Comparison of ENCODE assay signal across 10 cellular contexts in genomic region chr9:21996438-21996837, GRCh38. TPM values are rescaled to one million over a fixed set of nuclear protein-coding genes. Genes with fewer than 3 reads are reported as not detected.
DNase-seq lines count a peak whose midpoint lies in the region; ATAC-seq and TF ChIP-seq lines count a peak whose summit lies in the region.
"Had no signal": no experiment of that assay in that cellular context is flagged by ENCODE, and none has a peak within 500 bp of the region (broad histone marks: within the 10 kb centered on the region; RNA-seq: fewer than 3 reads in every experiment).

No MANE protein-coding gene starts in this region.

- H3K27me3 Mint-ChIP-seq in activated naive CD4-positive, alpha-beta T cell treated with anti-CD3 and anti-CD28 coated beads, Interleukin-2, amount 10 ng/mL, durations not matched to agents 7 days and 5 days: peaks cover 56% of the 10 kb centered on the region
- H3K27me3 Mint-ChIP-seq in central memory CD8-positive, alpha-beta T cell: peaks cover 12% of the 10 kb centered on the region

- ATAC-seq in activated naive CD4-positive, alpha-beta T cell treated with anti-CD3 and anti-CD28 coated beads, Interleukin-2, amount 50 U/mL, for 72 hours: no peak
- no peak for ATAC-seq in central memory CD8-positive, alpha-beta T cell (replicated peaks; ENCODE audit: extremely low read depth, poor library complexity, severe bottlenecking)
- ATAC-seq in stimulated activated effector memory CD8-positive, alpha-beta T cell treated with anti-CD3 and anti-CD28 coated beads, Interleukin-12 subunit alpha, Interleukin-12 subunit beta, amount 100 ng/mL, for 72 hours: no peak
- ATAC-seq in GM18907 (IDR thresholded peaks at IDR 0.05; ENCODE audit: unreplicated experiment) (no peak), heart left ventricle (no peak)
- ATAC-seq: K562 had no signal

- no peak for TF ChIP-seq CTCF in heart left ventricle (IDR thresholded peaks at IDR 0.05)

- no peaks in the 10 kb centered on the region for H3K9me3 Mint-ChIP-seq in activated naive CD4-positive, alpha-beta T cell treated with anti-CD3 and anti-CD28 coated beads, Interleukin-2, amount 10 ng/mL, durations not matched to agents 7 days and 5 days
- H3K9me3 Mint-ChIP-seq in activated naive CD4-positive, alpha-beta T cell treated with anti-CD3 and anti-CD28 coated beads, Interleukin-2, amount 50 U/mL, for 72 hours: no peaks in the 10 kb centered on the region
- H3K9me3 Mint-ChIP-seq in central memory CD8-positive, alpha-beta T cell: no peaks in the 10 kb centered on the region
- no peaks in the 10 kb centered on the region for H3K9me3 Mint-ChIP-seq in stimulated activated effector memory CD8-positive, alpha-beta T cell treated with anti-CD3 and anti-CD28 coated beads, Interleukin-12 subunit alpha, Interleukin-12 subunit beta, amount 100 ng/mL, for 72 hours

- DNase-seq in activated naive CD4-positive, alpha-beta T cell treated with anti-CD3 and anti-CD28 coated beads, Interleukin-2, amount 10 ng/mL, durations not matched to agents 7 days and 5 days: no peak
- DNase-seq in activated naive CD4-positive, alpha-beta T cell treated with anti-CD3 and anti-CD28 coated beads, Interleukin-2, amount 50 U/mL, for 72 hours (ENCODE audit: low spot score in 2 of 2): no peak
- DNase-seq in NCI-H69 (lab: John Stamatoyannopoulos, UW) (peak; percentile 42), cerebellar nuclear complex (lab: John Stamatoyannopoulos, UW) (no peak), heart left ventricle (no peak)
- no peak for DNase-seq in central memory CD8-positive, alpha-beta T cell (ENCODE audit: low spot score in 2 of 2)
- DNase-seq in stimulated activated effector memory CD8-positive, alpha-beta T cell treated with anti-CD3 and anti-CD28 coated beads, Interleukin-12 subunit alpha, Interleukin-12 subunit beta, amount 100 ng/mL, for 72 hours (ENCODE audit: low spot score in 2 of 2): no peak

- no peak overlapping the region for H3K27ac Mint-ChIP-seq in activated naive CD4-positive, alpha-beta T cell treated with anti-CD3 and anti-CD28 coated beads, Interleukin-2, amount 10 ng/mL, durations not matched to agents 7 days and 5 days
- no peak overlapping the region for H3K27ac Mint-ChIP-seq in activated naive CD4-positive, alpha-beta T cell treated with anti-CD3 and anti-CD28 coated beads, Interleukin-2, amount 50 U/mL, for 72 hours
- peak overlapping the region; percentile 97 for H3K27ac Mint-ChIP-seq in central memory CD8-positive, alpha-beta T cell (ENCODE audit: low read depth)
- peak overlapping the region; percentile 94 for H3K27ac Mint-ChIP-seq in stimulated activated effector memory CD8-positive, alpha-beta T cell treated with anti-CD3 and anti-CD28 coated beads, Interleukin-12 subunit alpha, Interleukin-12 subunit beta, amount 100 ng/mL, for 72 hours

- 52 to 81% (median 66%) methylated on average over 9 of the region's 9 CpGs for WGBS in heart left ventricle, 4 donors

- H3K4me1 Mint-ChIP-seq in activated naive CD4-positive, alpha-beta T cell treated with anti-CD3 and anti-CD28 coated beads, Interleukin-2, amount 10 ng/mL, durations not matched to agents 7 days and 5 days: peaks cover 30% of the 10 kb centered on the region
- H3K4me1 Mint-ChIP-seq in central memory CD8-positive, alpha-beta T cell: peaks cover 26% of the 10 kb centered on the region
- H3K4me1 Mint-ChIP-seq in stimulated activated effector memory CD8-positive, alpha-beta T cell treated with anti-CD3 and anti-CD28 coated beads, Interleukin-12 subunit alpha, Interleukin-12 subunit beta, amount 100 ng/mL, for 72 hours: peaks cover 13% of the 10 kb centered on the region

- peaks cover 0 to 27% (median 5%) of the 10 kb centered on the region in 12 donors for H3K4me1 ChIP-seq in heart left ventricle

- H3K27ac ChIP-seq in heart left ventricle: no peak overlapping the region
- H3K27ac ChIP-seq: neutrophil had no signal

- no peak for TF ChIP-seq POLR2A in heart left ventricle (IDR thresholded peaks at IDR 0.05)

- H3K9me3 ChIP-seq in heart left ventricle: no peaks in the 10 kb centered on the region
- H3K9me3 ChIP-seq: neutrophil had no signal

- intact Hi-C loops in heart left ventricle (cut with DNase I): loop anchor here in 2 of 10 donors (10.0 kb wide), 3 partner anchors 58 to 182 kb away; no protein-coding TSS in a partner anchor

- no peaks in the 10 kb centered on the region for H3K36me3 ChIP-seq in heart left ventricle
- H3K36me3 ChIP-seq: neutrophil had no signal

- CTCF ChIA-PET in activated naive CD4-positive, alpha-beta T cell treated with anti-CD3 and anti-CD28 coated beads, Interleukin-2, amount 10 ng/mL, durations not matched to agents 7 days and 5 days (lab: Charles Lee): interaction anchor here (4.1 kb wide), 1 partner anchor 12 kb away, joined by 18 read pairs; the partner anchor contains the start of gene CDKN2B

- peak overlapping the region; percentile 98 for H3K4me3 Mint-ChIP-seq in activated naive CD4-positive, alpha-beta T cell treated with anti-CD3 and anti-CD28 coated beads, Interleukin-2, amount 10 ng/mL, durations not matched to agents 7 days and 5 days
- peak overlapping the region; percentile 96 for H3K4me3 Mint-ChIP-seq in central memory CD8-positive, alpha-beta T cell
- peak overlapping the region; percentile 93 for H3K4me3 Mint-ChIP-seq in stimulated activated effector memory CD8-positive, alpha-beta T cell treated with anti-CD3 and anti-CD28 coated beads, Interleukin-12 subunit alpha, Interleukin-12 subunit beta, amount 100 ng/mL, for 72 hours

- H3K36me3 Mint-ChIP-seq in activated naive CD4-positive, alpha-beta T cell treated with anti-CD3 and anti-CD28 coated beads, Interleukin-2, amount 10 ng/mL, durations not matched to agents 7 days and 5 days: peaks cover 38% of the 10 kb centered on the region
- no peaks in the 10 kb centered on the region for H3K36me3 Mint-ChIP-seq in activated naive CD4-positive, alpha-beta T cell treated with anti-CD3 and anti-CD28 coated beads, Interleukin-2, amount 50 U/mL, for 72 hours
- H3K36me3 Mint-ChIP-seq in central memory CD8-positive, alpha-beta T cell (ENCODE audit: insufficient read depth): peaks cover 10% of the 10 kb centered on the region
- peaks cover 18% of the 10 kb centered on the region for H3K36me3 Mint-ChIP-seq in stimulated activated effector memory CD8-positive, alpha-beta T cell treated with anti-CD3 and anti-CD28 coated beads, Interleukin-12 subunit alpha, Interleukin-12 subunit beta, amount 100 ng/mL, for 72 hours

- H3K27me3 ChIP-seq in heart left ventricle: peaks cover 4 to 29% (median 18%) of the 10 kb centered on the region in 9 donors

- H3K4me3 ChIP-seq in heart left ventricle: peak overlapping the region in 2 of 12 donors; percentile 85 to 95
- H3K4me3 ChIP-seq: K562 had no signal

RNA-seq across cellular contexts. Expression of gene CDKN2B-AS1, which starts 1.8 kb away (rescaled TPM):
- under 1 TPM in 1 of 2 donors, not detected in 1; 0.20 TPM for total RNA-seq in activated naive CD4-positive, alpha-beta T cell treated with anti-CD3 and anti-CD28 coated beads, Interleukin-2, amount 50 U/mL, for 72 hours
- total RNA-seq in heart left ventricle: under 1 TPM in 5 of 9 donors, not detected in 4; 0.38 to 0.80 (median 0.54) TPM
- not detected for polyA plus RNA-seq in heart left ventricle
- total RNA-seq: K562 had no signal
- polyA plus RNA-seq: K562 had no signal

RNA-seq across cellular contexts. Expression of gene CDKN2A, which starts 2.2 kb away (rescaled TPM):
- total RNA-seq in activated naive CD4-positive, alpha-beta T cell treated with anti-CD3 and anti-CD28 coated beads, Interleukin-2, amount 50 U/mL, for 72 hours: under 1 TPM; 0.43 to 0.68 TPM
- total RNA-seq in heart left ventricle: 1 to 10 TPM in 3 of 9 donors, under 1 TPM in 4, not detected in 2; 0.40 to 1.7 (median 0.85) TPM
- not detected for polyA plus RNA-seq in heart left ventricle
- total RNA-seq: K562 had no signal
- polyA plus RNA-seq: K562 had no signal

RNA-seq across cellular contexts. Expression of gene CDKN2B, which starts 12.7 kb away (rescaled TPM):
- under 1 TPM; 0.09 to 0.23 TPM for total RNA-seq in activated naive CD4-positive, alpha-beta T cell treated with anti-CD3 and anti-CD28 coated beads, Interleukin-2, amount 50 U/mL, for 72 hours
- total RNA-seq in heart left ventricle: 1 to 10 TPM; 1.1 to 4.8 (median 1.9) TPM
- 1 to 10 TPM in 1 of 2 donors, under 1 TPM in 1; 0.88 to 1.1 TPM for polyA plus RNA-seq in heart left ventricle
- total RNA-seq: K562 had no signal
- polyA plus RNA-seq: K562 had no signal

Comparison
In these comparisons a context has a peak if more than half of its experiments do, and no peak if none do; other contexts are left out.
1. H3K27ac Mint-ChIP-seq: peak in central memory CD8-positive, alpha-beta T cell (single experiment) and stimulated activated effector memory CD8-positive, alpha-beta T cell treated with anti-CD3 and anti-CD28 coated beads, Interleukin-12 subunit alpha, Interleukin-12 subunit beta, amount 100 ng/mL, for 72 hours (single experiment); none in activated naive CD4-positive, alpha-beta T cell treated with anti-CD3 and anti-CD28 coated beads, Interleukin-2, amount 10 ng/mL, durations not matched to agents 7 days and 5 days (single experiment) and activated naive CD4-positive, alpha-beta T cell treated with anti-CD3 and anti-CD28 coated beads, Interleukin-2, amount 50 U/mL, for 72 hours (0 of 2).
2. Peak in every context shown above with its lines, with median percentiles within 50 percentile points of each other: H3K4me3 Mint-ChIP-seq.